Comparison of ENCODE assay signal across 12 cellular contexts in genomic region chr7:68063171-68063570, GRCh38.
DNase-seq lines count a peak whose midpoint lies in the region; ATAC-seq and TF ChIP-seq lines count a peak whose summit lies in the region.
"Had no signal": no experiment of that assay in that cellular context is flagged by ENCODE, and none has a peak within 500 bp of the region (broad histone marks: within the 10 kb centered on the region; RNA-seq: fewer than 3 reads in every experiment).

No MANE protein-coding gene starts in this region.

- intact Hi-C loops in heart left ventricle (cut with DNase I): loop anchor here in 1 of 10 donors (10.0 kb wide), 1 partner anchor 1872 kb away; no protein-coding TSS in a partner anchor
- intact Hi-C loops in left cardiac atrium (cut with DNase I): no loop called here
- intact Hi-C loops in thyroid gland (cut with DNase I): no loop called here

- TF ChIP-seq POLR2A in heart left ventricle (IDR thresholded peaks at IDR 0.05): no peak
- no peak for TF ChIP-seq POLR2A in thyroid gland (IDR thresholded peaks at IDR 0.05)

- TF ChIP-seq CTCF in heart left ventricle (IDR thresholded peaks at IDR 0.05): peak; percentile 11 to 49 (median 34)
- TF ChIP-seq CTCF in OCI-LY1 (IDR thresholded peaks at IDR 0.05; ENCODE audit: low read length): peak; percentile 67
- TF ChIP-seq CTCF in thyroid gland (IDR thresholded peaks at IDR 0.05): peak in 3 of 6 experiments; percentile 18 to 45 (median 38)

- no peak overlapping the region for H3K9ac ChIP-seq in OCI-LY1 (ENCODE audit: low read length)
- H3K9ac ChIP-seq: BLaER1 had no signal

- no peak for ATAC-seq in heart left ventricle
- ATAC-seq in left cardiac atrium: no peak
- ATAC-seq: activated CD4-positive, alpha-beta T cell treated with anti-CD3 and anti-CD28 coated beads for 36 hours had no signal

- no peaks in the 10 kb centered on the region for H3K9me3 ChIP-seq in heart left ventricle
- H3K9me3 ChIP-seq in OCI-LY1 (ENCODE audit: low read length): no peaks in the 10 kb centered on the region
- no peaks in the 10 kb centered on the region for H3K9me3 ChIP-seq in thyroid gland
- H3K9me3 ChIP-seq: BLaER1 had no signal

- DNase-seq in heart left ventricle: peak in 1 of 5 donors; percentile 6
- no peak for DNase-seq in left cardiac atrium
- DNase-seq in globus pallidus (ENCODE audit: low spot score): peak; percentile 3
- DNase-seq in thyroid gland: peak; percentile 5 to 10
- DNase-seq in hippocampal formation (lab: John Stamatoyannopoulos, UW): no peak
- DNase-seq in NCI-H1436 treated with DMSO at 0.1 percent for 48 hours (lab: John Stamatoyannopoulos, UW): no peak
- no peak for DNase-seq in stimulated activated naive CD4-positive, alpha-beta T cell (lab: John Stamatoyannopoulos, UW)
- DNase-seq: activated CD4-positive, alpha-beta T cell treated with anti-CD3 and anti-CD28 coated beads for 36 hours; activated naive CD4-positive, alpha-beta T cell treated with anti-CD3 and anti-CD28 coated beads, Interleukin-2, amount 10 ng/mL, durations not matched to agents 7 days and 5 days; SHP77 had no signal

- H3K4me1 ChIP-seq in heart left ventricle (no peaks in the 10 kb centered on the region), OCI-LY1 (ENCODE audit: insufficient read depth, low read length, severe bottlenecking) (no peaks in the 10 kb centered on the region), thyroid gland (no peaks in the 10 kb centered on the region)
- H3K4me1 ChIP-seq: BLaER1 had no signal

- H3K4me3 ChIP-seq in heart left ventricle: no peak overlapping the region
- no peak overlapping the region for H3K4me3 ChIP-seq in OCI-LY1 (ENCODE audit: low read depth, low read length, poor library complexity, severe bottlenecking)
- H3K4me3 ChIP-seq in thyroid gland (replicated peaks in 1 of 3): no peak overlapping the region
- H3K4me3 ChIP-seq: BLaER1 had no signal

- H3K9me2 ChIP-seq in OCI-LY1 (ENCODE audit: low read depth, low read length): no peaks in the 10 kb centered on the region

- H4K20me1 ChIP-seq in OCI-LY1 (ENCODE audit: insufficient read depth, low read length): no peaks in the 10 kb centered on the region
- H4K20me1 ChIP-seq: BLaER1 had no signal

- H3K4me2 ChIP-seq in OCI-LY1 (ENCODE audit: low read length): no peak overlapping the region
- H3K4me2 ChIP-seq: BLaER1 had no signal

- H2AFZ ChIP-seq in OCI-LY1 (ENCODE audit: low read length): no peak overlapping the region

- 59 to 67% (median 64%) methylated on average over 6 of the region's 6 CpGs for WGBS in heart left ventricle, 4 donors
- WGBS in thyroid gland, 2 donors: 66 to 71% methylated on average over 6 of the region's 6 CpGs

- H3K36me3 ChIP-seq in heart left ventricle (no peaks in the 10 kb centered on the region), OCI-LY1 (ENCODE audit: insufficient read depth, low read length) (no peaks in the 10 kb centered on the region), thyroid gland (no peaks in the 10 kb centered on the region)
- H3K36me3 ChIP-seq: BLaER1 had no signal

- H3K79me2 ChIP-seq in OCI-LY1 (ENCODE audit: insufficient read depth, low read length): no peaks in the 10 kb centered on the region

- H3K27ac ChIP-seq in heart left ventricle: no peak overlapping the region
- no peak overlapping the region for H3K27ac ChIP-seq in OCI-LY1 (ENCODE audit: low read depth, low read length, poor library complexity, severe bottlenecking)
- H3K27ac ChIP-seq in thyroid gland: no peak overlapping the region
- H3K27ac ChIP-seq: BLaER1 had no signal

- H3K27me3 ChIP-seq in heart left ventricle: peaks cover 0 to 26% (median 0%) of the 10 kb centered on the region in 9 donors
- 0 out of 2 replicates have a peak, but pooled peaks cover 4% of the 10 kb centered on the region for H3K27me3 ChIP-seq in OCI-LY1 (ENCODE audit: insufficient read depth, low read length)
- H3K27me3 ChIP-seq in thyroid gland: no peaks in the 10 kb centered on the region
- H3K27me3 ChIP-seq: BLaER1 had no signal

- no peaks in the 10 kb centered on the region for H3F3A ChIP-seq in OCI-LY1 (ENCODE audit: insufficient read depth, low read length)

Comparison
In these comparisons a context has a peak if more than half of its experiments do, and no peak if none do; other contexts are left out.
1. DNase-seq: peak in globus pallidus (single experiment) and thyroid gland (2 of 2); none in left cardiac atrium (single experiment), hippocampal formation (0 of 2), NCI-H1436 treated with DMSO at 0.1 percent for 48 hours (single experiment) and stimulated activated naive CD4-positive, alpha-beta T cell (0 of 6).